Comparison of ENCODE assay signal across 14 cellular contexts in the genomic region with DNA sequence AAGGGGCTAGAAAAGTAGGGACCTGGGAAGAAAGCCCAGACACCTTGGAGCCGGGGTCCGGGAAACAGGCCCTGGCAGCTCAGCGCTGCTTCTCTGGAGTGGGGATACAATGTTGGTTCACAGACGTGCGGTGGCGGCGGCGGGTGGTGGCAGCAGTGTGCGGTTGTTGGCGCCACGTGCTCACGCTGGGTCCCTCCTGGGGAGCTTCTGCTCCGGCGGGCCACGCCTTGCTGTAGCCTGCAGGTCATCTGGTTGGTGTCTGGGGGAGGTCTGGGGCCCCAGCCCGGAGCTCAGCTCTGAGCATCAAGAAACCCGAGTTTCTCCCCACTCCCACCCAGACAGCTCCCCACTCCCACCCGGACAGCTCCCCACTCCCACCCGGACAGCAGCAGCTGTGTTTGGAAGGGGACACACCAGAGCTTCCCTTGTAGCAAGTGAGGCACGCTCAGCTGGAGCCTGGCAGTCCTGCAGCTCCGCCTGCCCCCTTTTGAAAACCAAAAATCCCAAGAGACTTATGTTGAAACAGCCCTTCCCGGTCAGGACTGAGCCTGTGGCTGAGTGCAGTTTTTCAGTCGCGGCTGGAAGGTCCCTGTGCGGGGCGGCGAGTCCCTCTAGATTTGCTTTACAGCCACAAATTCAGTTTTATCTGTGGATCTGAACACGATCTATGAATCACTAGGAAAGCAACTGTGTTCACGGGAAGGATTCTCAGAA. TPM values are rescaled to one million over a fixed set of nuclear protein-coding genes. Genes with fewer than 3 reads are reported as not detected.
DNase-seq lines count a peak whose midpoint lies in the region; ATAC-seq and TF ChIP-seq lines count a peak whose summit lies in the region.
"Had no signal": no experiment of that assay in that cellular context is flagged by ENCODE, and none has a peak within 500 bp of the region (broad histone marks: within the 10 kb centered on the region; RNA-seq: fewer than 3 reads in every experiment).

No MANE protein-coding gene starts in this region.

- no peak for TF ChIP-seq CTCF in CD8-positive, alpha-beta T cell (IDR thresholded peaks at IDR 0.05)
- no peak for TF ChIP-seq CTCF in RWPE1 (conservative IDR thresholded peaks at IDR 0.05; ENCODE audit: low read depth)

- peaks cover 16% of the 10 kb centered on the region for H3K4me1 ChIP-seq in CD8-positive, alpha-beta T cell (ENCODE audit: insufficient read depth, low read length)

- H3K9me3 Mint-ChIP-seq in CD8-positive, alpha-beta T cell: no peaks in the 10 kb centered on the region

- H3K27ac ChIP-seq in CD8-positive, alpha-beta T cell (ENCODE audit: low read depth, low read length): no peak overlapping the region
- 0 out of 2 replicates have a peak overlapping the region, but pooled peaks have one; percentile 2 for H3K27ac ChIP-seq in RWPE1
- H3K27ac ChIP-seq: KMS-11 had no signal

- H3K27me3 Mint-ChIP-seq in CD8-positive, alpha-beta T cell (ENCODE audit: low read depth): no peaks in the 10 kb centered on the region

- H3K4me3 ChIP-seq in CD8-positive, alpha-beta T cell (ENCODE audit: low read depth, low read length): no peak overlapping the region
- H3K4me3 ChIP-seq: smooth muscle cell had no signal

- H3K9me3 ChIP-seq in CD8-positive, alpha-beta T cell (ENCODE audit: low read length): no peaks in the 10 kb centered on the region

- H3K36me3 ChIP-seq in CD8-positive, alpha-beta T cell (ENCODE audit: insufficient read depth, low read length): peaks cover 5% of the 10 kb centered on the region

- H3K4me1 Mint-ChIP-seq in CD8-positive, alpha-beta T cell (ENCODE audit: low read depth): peaks cover 35% of the 10 kb centered on the region

- CTCF ChIA-PET in CD8-positive, alpha-beta T cell (lab: Charles Lee): interaction anchor here (1.8 kb wide), 1 partner anchor 61 kb away, joined by 7 read pairs; no protein-coding TSS in a partner anchor
- CTCF ChIA-PET in RWPE1 (lab: Yijun Ruan, JAX): no interaction called here

- peaks cover 48% of the 10 kb centered on the region for H3K36me3 Mint-ChIP-seq in CD8-positive, alpha-beta T cell

- no peak overlapping the region for H3K4me3 Mint-ChIP-seq in CD8-positive, alpha-beta T cell

- no peaks in the 10 kb centered on the region for H3K27me3 ChIP-seq in CD8-positive, alpha-beta T cell (ENCODE audit: insufficient read depth, low read length)

- POLR2A ChIA-PET in CD8-positive, alpha-beta T cell (lab: Charles Lee): interaction anchor here (0.9 kb wide), 1 partner anchor 81 kb away, joined by 3 read pairs; no protein-coding TSS in a partner anchor
- POLR2A ChIA-PET in RWPE1 (lab: Yijun Ruan, JAX; ENCODE audit: low non-redundant PET): no interaction called here

- H3K27ac Mint-ChIP-seq in CD8-positive, alpha-beta T cell: peak overlapping the region; percentile 37

- DNase-seq in CD8-positive, alpha-beta T cell: no peak
- DNase-seq in RWPE1 (ENCODE audit: low spot score) (no peak), left cardiac atrium (no peak), cerebellum (ENCODE audit: low spot score) (no peak), midbrain (lab: John Stamatoyannopoulos, UW) (no peak)
- DNase-seq: amygdala, head of caudate nucleus, T1000, trophoblast cell had no signal

- intact Hi-C loops in CD8-positive, alpha-beta T cell (cut with DNase I, micrococcal nuclease): loop anchor here in 1 of 2 experiments (10.0 kb wide), 1 partner anchor 48 kb away; the partner anchor contains the start of gene NFATC1
- intact Hi-C loops in left cardiac atrium (cut with DNase I): no loop called here

- no peak for ATAC-seq in CD8-positive, alpha-beta T cell
- ATAC-seq in GM18868 (IDR thresholded peaks at IDR 0.05; ENCODE audit: unreplicated experiment): peak; percentile 57
- ATAC-seq in left cardiac atrium: peak; percentile 13 to 75
- no peak for ATAC-seq in GM19463 (IDR thresholded peaks at IDR 0.05; ENCODE audit: unreplicated experiment)
- ATAC-seq: Panc1 had no signal

RNA-seq across cellular contexts. Expression of gene NFATC1, which starts 46.9 kb away (rescaled TPM):
- 10 to 100 TPM; 91.1 to 93.7 TPM for total RNA-seq in CD8-positive, alpha-beta T cell
- total RNA-seq in left cardiac atrium (10 to 100 TPM; 17.1 to 18.9 TPM), cerebellum (2.7 TPM)

Comparison
In these comparisons a context has a peak if more than half of its experiments do, and no peak if none do; other contexts are left out.
1. ATAC-seq: peak in GM18868 (single experiment) and left cardiac atrium (2 of 2); none in CD8-positive, alpha-beta T cell (single experiment) and GM19463 (single experiment).
2. RNA of gene NFATC1, which starts 46.9 kb away (total RNA-seq): 91.1 to 93.7 TPM in CD8-positive, alpha-beta T cell; 17.1 to 18.9 TPM in left cardiac atrium and 2.7 TPM in cerebellum (single experiment); every median in the first group is over 4 times any median in the second.